Comparison of ENCODE assay signal across 27 cellular contexts in the genomic region with DNA sequence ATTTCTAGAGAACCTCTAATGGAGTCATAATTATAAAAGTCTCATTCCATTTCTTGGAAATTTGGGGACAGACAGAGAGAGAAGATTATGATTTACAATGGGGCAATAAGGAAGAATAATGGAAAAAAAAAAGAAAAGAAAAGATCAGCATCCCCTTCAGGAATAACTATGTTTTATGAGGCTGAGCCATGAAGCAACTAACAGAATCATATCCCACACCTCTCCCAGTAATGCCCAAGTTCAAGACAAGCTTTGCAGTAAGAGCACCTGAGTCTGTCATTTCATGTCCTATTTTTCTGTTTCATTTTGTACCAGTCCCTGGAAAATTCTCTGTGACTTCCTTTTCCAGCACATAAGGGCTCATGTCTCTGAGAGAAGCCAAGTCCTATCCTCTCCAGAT.
"Had no signal": no experiment of that assay in that cellular context is flagged by ENCODE, and none has a peak within 500 bp of the region (broad histone marks: within the 10 kb centered on the region; RNA-seq: fewer than 3 reads in every experiment).

No MANE protein-coding gene starts in this region.

- H3K4me1 ChIP-seq: body of pancreas had no signal

- ATAC-seq: activated CD8-positive, alpha-beta memory T cell treated with anti-CD3 and anti-CD28 coated beads, Interleukin-2, amount 10 ng/mL, durations not matched to agents 7 days and 5 days; body of pancreas had no signal

- DNase-seq: activated CD4-positive, alpha-beta T cell treated with anti-CD3 and anti-CD28 coated beads, Interleukin-2, amount 10 ng/mL, durations not matched to agents 24 days and 14 days; activated CD4-positive, alpha-beta T cell treated with anti-CD3 and anti-CD28 coated beads, Interleukin-2, amount 50 U/mL, for 48 hours; activated CD4-positive, CD25-positive, alpha-beta regulatory T cell treated with anti-CD3 and anti-CD28 coated beads, Interleukin-2, amount 50 U/mL, for 72 hours; activated CD8-positive, alpha-beta memory T cell treated with anti-CD3 and anti-CD28 coated beads, Interleukin-2, amount 10 ng/mL, durations not matched to agents 7 days and 5 days; activated effector memory CD4-positive, alpha-beta T cell treated with Interleukin-2 at 50 U/mL for 16 hours; activated naive CD4-positive, alpha-beta T cell; activated T-cell treated with anti-CD3 and anti-CD28 coated beads, Interleukin-2, amount 50 U/mL, for 24 hours; aorta; body of pancreas; central memory CD4-positive, alpha-beta T cell; MM.1S; NCI-H1105; NCI-H1436; NCI-H1694 treated with DMSO at 0.1 percent for 48 hours; NCI-H2081; NCI-H510A treated with DMSO at 0.1 percent for 48 hours; NCI-H69; NK-92 treated with Interleukin-12 subunit alpha and Interleukin-12 subunit beta, amount 100 ng/mL, for 24 hours; OCI-M1; Peyer's patch; Right ventricle myocardium superior had no signal

- H3K27me3 ChIP-seq: Peyer's patch, SJSA1 had no signal

- H3K4me3 ChIP-seq: body of pancreas, Peyer's patch, SJSA1 had no signal

- H3K4me3 Mint-ChIP-seq: activated CD4-positive, alpha-beta T cell treated with anti-CD3 and anti-CD28 coated beads, Interleukin-2, amount 10 ng/mL, durations not matched to agents 24 days and 14 days; activated CD8-positive, alpha-beta memory T cell treated with anti-CD3 and anti-CD28 coated beads, Interleukin-2, amount 10 ng/mL, durations not matched to agents 7 days and 5 days; activated T-cell treated with anti-CD3 and anti-CD28 coated beads, Interleukin-2, amount 50 U/mL, for 24 hours; activated T-helper 1 cell treated with anti-CD3 and anti-CD28 coated beads, Interleukin-12 subunit alpha, Interleukin-12 subunit beta, Interleukin-2, Interleukin-4 antibody, amounts not matched to agents 30 ng/mL and 10 ng/mL and 1 ng/mL, durations not matched to agents 14 hours and 24 hours and 36 hours; T-helper 1 cell treated with Interleukin-12 subunit alpha and Interleukin-12 subunit beta and Interleukin-4 antibody, amounts not matched to agents 30 μg/mL and 1 μg/mL, for 36 hours had no signal

- H3K27ac Mint-ChIP-seq: activated CD4-positive, alpha-beta T cell treated with anti-CD3 and anti-CD28 coated beads, Interleukin-2, amount 10 ng/mL, durations not matched to agents 24 days and 14 days; activated CD8-positive, alpha-beta memory T cell treated with anti-CD3 and anti-CD28 coated beads, Interleukin-2, amount 10 ng/mL, durations not matched to agents 7 days and 5 days; activated naive CD4-positive, alpha-beta T cell treated with anti-CD3 and anti-CD28 coated beads, Interleukin-2, amount 50 U/mL, for 24 hours; activated T-cell treated with anti-CD3 and anti-CD28 coated beads, Interleukin-2, amount 50 U/mL, for 24 hours; activated T-helper 1 cell treated with anti-CD3 and anti-CD28 coated beads, Interleukin-12 subunit alpha, Interleukin-12 subunit beta, Interleukin-2, Interleukin-4 antibody, amounts not matched to agents 30 ng/mL and 10 ng/mL and 1 ng/mL, durations not matched to agents 14 hours and 24 hours and 36 hours; T-helper 1 cell treated with Interleukin-12 subunit alpha and Interleukin-12 subunit beta and Interleukin-4 antibody, amounts not matched to agents 30 μg/mL and 1 μg/mL, for 36 hours had no signal

- H3K9me3 ChIP-seq: body of pancreas, Peyer's patch, SJSA1 had no signal

- H3K36me3 ChIP-seq: Peyer's patch, SJSA1 had no signal

- H3K36me3 Mint-ChIP-seq: activated CD8-positive, alpha-beta memory T cell treated with anti-CD3 and anti-CD28 coated beads, Interleukin-2, amount 10 ng/mL, durations not matched to agents 7 days and 5 days; activated naive CD4-positive, alpha-beta T cell treated with anti-CD3 and anti-CD28 coated beads, Interleukin-2, amount 50 U/mL, for 24 hours had no signal

- H3K27ac ChIP-seq: body of pancreas, KMS-11, RWPE1, SJSA1 had no signal

- H3K9me3 Mint-ChIP-seq: activated CD4-positive, alpha-beta T cell treated with anti-CD3 and anti-CD28 coated beads, Interleukin-2, amount 10 ng/mL, durations not matched to agents 24 days and 14 days; activated naive CD4-positive, alpha-beta T cell treated with anti-CD3 and anti-CD28 coated beads, Interleukin-2, amount 50 U/mL, for 24 hours; activated T-cell treated with anti-CD3 and anti-CD28 coated beads, Interleukin-2, amount 50 U/mL, for 24 hours; activated T-helper 1 cell treated with anti-CD3 and anti-CD28 coated beads, Interleukin-12 subunit alpha, Interleukin-12 subunit beta, Interleukin-2, Interleukin-4 antibody, amounts not matched to agents 30 ng/mL and 10 ng/mL and 1 ng/mL, durations not matched to agents 14 hours and 24 hours and 36 hours; T-helper 1 cell treated with Interleukin-12 subunit alpha and Interleukin-12 subunit beta and Interleukin-4 antibody, amounts not matched to agents 30 μg/mL and 1 μg/mL, for 36 hours had no signal
